In the genomic region with DNA sequence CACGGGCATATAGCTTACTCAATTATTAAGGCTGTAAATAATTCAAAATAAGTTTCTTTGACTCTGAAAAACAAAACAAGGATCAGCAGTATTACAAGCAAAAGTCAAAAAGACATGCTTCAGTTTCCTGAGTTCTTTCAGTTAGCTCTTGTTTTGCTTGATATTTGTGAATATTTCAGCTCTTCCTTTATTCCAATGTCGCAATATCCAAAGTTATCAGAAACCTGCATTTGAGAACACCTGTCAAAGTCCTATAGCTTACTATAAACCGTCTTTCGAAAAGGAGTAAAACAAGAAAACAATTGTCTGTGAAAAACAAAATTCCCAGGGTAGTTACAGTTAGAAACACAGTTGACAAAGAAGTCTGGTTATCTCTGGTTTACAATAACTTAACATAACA, we compare ENCODE assay signal across 31 cellular contexts. TPM values are rescaled to one million over a fixed set of nuclear protein-coding genes. Genes with fewer than 3 reads are reported as not detected.
"Had no signal": no experiment of that assay in that cellular context is flagged by ENCODE, and none has a peak within 500 bp of the region (broad histone marks: within the 10 kb centered on the region; RNA-seq: fewer than 3 reads in every experiment).

No MANE protein-coding gene starts in this region.

- H3K27ac ChIP-seq: stomach, suprapubic skin, testis, thoracic aorta, thyroid gland, tibial artery, tibial nerve, transverse colon, upper lobe of left lung, upper lobe of right lung, uterus, vagina had no signal

- H3K4me3 ChIP-seq: stomach, suprapubic skin, testis, thoracic aorta, thyroid gland, tibial artery, tibial nerve, transverse colon, upper lobe of left lung, upper lobe of right lung, uterus, vagina had no signal

- DNase-seq: stimulated activated CD4-positive, alpha-beta T cell treated with anti-CD3 and anti-CD28 coated beads, Interleukin-2, amount 100 ng/mL, for 48 hours; stimulated activated CD4-positive, alpha-beta T cell treated with anti-CD3 and anti-CD28 coated beads, Interleukin-4, amount 100 ng/mL, for 1 hour; stimulated activated CD4-positive, alpha-beta T cell treated with anti-CD3 and anti-CD28 coated beads, Interleukin-4, amount 100 ng/mL, for 24 hours; stimulated activated CD4-positive, alpha-beta T cell treated with anti-CD3 and anti-CD28 coated beads, Interleukin-4, amount 100 ng/mL, for 4 hours; stimulated activated CD8-positive, alpha-beta memory T cell treated with anti-CD3 and anti-CD28 coated beads, Interleukin-4, amount 100 ng/mL, for 48 hours; stimulated activated naive B cell treated with anti-CD40 and anti-IgM and Interleukin-4, amounts not matched to agents 10 μg/mL and 1 μg/mL and 100 μg/mL, for 72 hours; stimulated activated naive CD4-positive, alpha-beta T cell; stimulated activated naive CD4-positive, alpha-beta T cell treated with Interleukin-2 at 50 U/mL for 16 hours; stimulated activated naive CD8-positive, alpha-beta T cell treated with anti-CD3 and anti-CD28 coated beads, Interleukin-15, amount 100 ng/mL, for 72 hours; stimulated activated naive CD8-positive, alpha-beta T cell treated with anti-CD3 and anti-CD28 coated beads, Interleukin-15, Interleukin-2, amounts not matched to agents 100 U/mL and 50 U/mL, for 24 hours; stomach; substantia nigra; testis; thyroid gland; tibial artery; transverse colon; trophoblast cell; upper lobe of left lung; upper lobe of right lung; uterus had no signal

- H3K9me3 ChIP-seq: stomach, suprapubic skin, testis, thoracic aorta, thyroid gland, tibial artery, tibial nerve, transverse colon, upper lobe of left lung, upper lobe of right lung, uterus, vagina had no signal

- ATAC-seq: stimulated activated effector memory CD8-positive, alpha-beta T cell treated with anti-CD3 and anti-CD28 coated beads, Interleukin-12 subunit alpha, Interleukin-12 subunit beta, amount 100 ng/mL, for 72 hours; stimulated activated memory B cell treated with anti-CD40 and anti-IgM and Interleukin-4, amounts not matched to agents 10 μg/mL and 1 μg/mL and 100 μg/mL, for 72 hours; stimulated activated naive B cell treated with anti-CD40 and anti-IgM and Interleukin-4, amounts not matched to agents 10 μg/mL and 1 μg/mL and 100 μg/mL, for 72 hours; stimulated activated naive CD8-positive, alpha-beta T cell treated with anti-CD3 and anti-CD28 coated beads, Interleukin-15, amount 100 ng/mL, for 72 hours; stimulated activated naive CD8-positive, alpha-beta T cell treated with anti-CD3 and anti-CD28 coated beads, Interleukin-15, Interleukin-2, amounts not matched to agents 100 U/mL and 50 U/mL, for 24 hours; upper lobe of right lung had no signal

- H3K36me3 ChIP-seq: stomach, suprapubic skin, thoracic aorta, thyroid gland, tibial artery, tibial nerve, transverse colon, upper lobe of left lung, upper lobe of right lung, uterus, vagina had no signal

- H3K4me1 ChIP-seq: suprapubic skin, testis, thyroid gland, tibial artery, tibial nerve, upper lobe of right lung, uterus had no signal

- FAIRE-seq: urothelium cell line had no signal

- H3K27me3 ChIP-seq: stomach, suprapubic skin, testis, thyroid gland, tibial artery, tibial nerve, transverse colon, upper lobe of left lung, upper lobe of right lung, uterus, vagina had no signal

RNA-seq across cellular contexts. Expression of gene PRKAG3, which starts 34.9 kb away (rescaled TPM):
- total RNA-seq: stomach, subcutaneous adipose tissue, temporal lobe, thyroid gland, tibial nerve, transverse colon, upper lobe of left lung, upper lobe of right lung, ureter, uterus, vagina had no signal
- polyA plus RNA-seq: stomach, urinary bladder had no signal
